ENCODE assay signal across 18 cellular contexts in genomic region chr11:133529807-133530500, GRCh38. TPM values are rescaled to one million over a fixed set of nuclear protein-coding genes. Genes with fewer than 3 reads are reported as not detected.
DNase-seq lines count a peak whose midpoint lies in the region; ATAC-seq and TF ChIP-seq lines count a peak whose summit lies in the region.
"Had no signal": no experiment of that assay in that cellular context is flagged by ENCODE, and none has a peak within 500 bp of the region (broad histone marks: within the 10 kb centered on the region; RNA-seq: fewer than 3 reads in every experiment).

No MANE protein-coding gene starts in this region.

- H3K36me3 ChIP-seq in GM23338 (ENCODE audit: insufficient read depth) (no peaks in the 10 kb centered on the region), mesendoderm (ENCODE audit: control insufficient read depth, insufficient read depth, low read length) (no peaks in the 10 kb centered on the region), psoas muscle (ENCODE audit: insufficient read depth in 1 of 2, low read depth in 1 of 2) (no peaks in the 10 kb centered on the region)

- no peak overlapping the region for H2AK5ac ChIP-seq in mesendoderm (ENCODE audit: low read length)

- H3K4me2 ChIP-seq in GM23338 = peak overlapping the region; percentile 71
- peak overlapping the region; percentile 22 for H3K4me2 ChIP-seq in mesendoderm (ENCODE audit: low read length)
- H3K4me2 ChIP-seq: A549 had no signal

- H3K4me3 ChIP-seq in GM23338 (peak overlapping the region; percentile 80), dorsolateral prefrontal cortex (peak overlapping the region in 58 of 59 donors; percentile 21 to 72 (median 52)), mesendoderm (ENCODE audit: low read length) (no peak overlapping the region), psoas muscle (no peak overlapping the region)
- H3K4me3 ChIP-seq: A549 had no signal

- H3K79me2 ChIP-seq in GM23338 (replicated peaks; ENCODE audit: insufficient read depth) (peaks cover 40% of the 10 kb centered on the region), mesendoderm (ENCODE audit: control insufficient read depth, insufficient read depth, low read length) (no peaks in the 10 kb centered on the region)

- no peak overlapping the region for H2BK5ac ChIP-seq in mesendoderm (ENCODE audit: low read length)

- H3K4me1 Mint-ChIP-seq in GM23338 = peaks cover 61% of the 10 kb centered on the region

- peaks cover 11% of the 10 kb centered on the region for H3K27me3 Mint-ChIP-seq in GM23338 (ENCODE audit: insufficient read depth, low read depth, poor library complexity)

- intact Hi-C loops in dorsolateral prefrontal cortex (cut with DNase I) = loop anchor here in 1 of 2 donors (5.0 kb wide), 1 partner anchor 287 kb away; no protein-coding TSS in a partner anchor
- intact Hi-C loops in psoas muscle (cut with DNase I) = no loop called here

- peaks cover 10% of the 10 kb centered on the region for H3K36me3 Mint-ChIP-seq in GM23338 (ENCODE audit: low read depth)

- H3K4ac ChIP-seq in mesendoderm (ENCODE audit: low read depth, low read length) = no peak overlapping the region

- no peaks in the 10 kb centered on the region for H3K9me3 ChIP-seq in psoas muscle
- H3K9me3 ChIP-seq: A549 had no signal

- no peak overlapping the region for H3K23ac ChIP-seq in mesendoderm (ENCODE audit: low read length)

- no CpG with 5 or more reads among the region's 18 CpGs for WGBS in mesendoderm (ENCODE audit: extremely low coverage, insufficient coverage, low lambda C conversion rate)
- 19 to 22% (median 20%) methylated on average over 18 of the region's 18 CpGs for WGBS in psoas muscle, 3 donors

- TF ChIP-seq CTCF in GM23338 (conservative IDR thresholded peaks at IDR 0.05; ENCODE audit: low read depth in 2 of 2) = no peak; a peak in 1 of 4 replicates
- TF ChIP-seq CTCF in dorsolateral prefrontal cortex (IDR thresholded peaks at IDR 0.05 in 54 of 56, conservative IDR thresholded peaks at IDR 0.05 in 2 of 56; ENCODE audit: low read depth in 1 of 56, partially characterized antibody in 56 of 56) = no peak
- TF ChIP-seq CTCF in psoas muscle (IDR thresholded peaks at IDR 0.05) = no peak

- no peaks in the 10 kb centered on the region; the same call in 2 of the 3 replicates for H3K9me3 Mint-ChIP-seq in GM23338
- H3K9me3 Mint-ChIP-seq: CD4-positive, alpha-beta T cell had no signal

- H3K27me3 ChIP-seq in GM23338 (ENCODE audit: insufficient read depth) = peaks cover 17% of the 10 kb centered on the region; the same call in 1 of the 2 replicates
- peaks cover 0 to 77% (median 21%) of the 10 kb centered on the region in 45 donors for H3K27me3 ChIP-seq in dorsolateral prefrontal cortex
- no peaks in the 10 kb centered on the region for H3K27me3 ChIP-seq in mesendoderm (ENCODE audit: insufficient read depth, low read length, poor library complexity)
- H3K27me3 ChIP-seq in psoas muscle (ENCODE audit: insufficient read depth in 3 of 3, low read length in 2 of 3) = peaks cover 3 to 63% (median 24%) of the 10 kb centered on the region in 3 donors

- ATAC-seq in GM23338 (peak; percentile 53), HG02571 (IDR thresholded peaks at IDR 0.05; ENCODE audit: unreplicated experiment) (no peak), psoas muscle (no peak)
- ATAC-seq: A549 had no signal

- peak overlapping the region; percentile 22 for H3K56ac ChIP-seq in mesendoderm (ENCODE audit: low read length)

- no peak overlapping the region for H3K9ac ChIP-seq in mesendoderm (ENCODE audit: low read length)

- no peak overlapping the region for H3K18ac ChIP-seq in mesendoderm (ENCODE audit: low read length)

- DNase-seq in GM23338 (ENCODE audit: low spot score) = peak; percentile 71
- DNase-seq in MV-4-11 (lab: John Stamatoyannopoulos, UW) = peak; percentile 79
- DNase-seq in dorsolateral prefrontal cortex = no peak
- DNase-seq in mesendoderm = peak; percentile 25
- DNase-seq in psoas muscle = no peak
- DNase-seq in NCI-H524 (lab: John Stamatoyannopoulos, UW) = no peak
- no peak for DNase-seq in medulla oblongata (ENCODE audit: extremely low spot score)
- DNase-seq: CD4-positive, alpha-beta T cell; DMS79; GF-D8; NCI-H1092 treated with DMSO at 0.1 percent for 48 hours; NCI-H1694 treated with DMSO at 0.1 percent for 48 hours; NCI-H774; SIG-M5 had no signal

- H3K79me1 ChIP-seq in mesendoderm (ENCODE audit: low read length) = no peaks in the 10 kb centered on the region

- peaks cover 10% of the 10 kb centered on the region for H3K9me2 ChIP-seq in GM23338 (ENCODE audit: insufficient read depth)

- H2BK15ac ChIP-seq in mesendoderm (replicated peaks; ENCODE audit: low read depth) = no peak overlapping the region

- H2AFZ ChIP-seq in GM23338 = no peak overlapping the region

- peaks cover 42% of the 10 kb centered on the region for H3K4me1 ChIP-seq in GM23338 (ENCODE audit: insufficient read depth)
- peaks cover 10% of the 10 kb centered on the region for H3K4me1 ChIP-seq in mesendoderm (ENCODE audit: control insufficient read depth, low read depth, low read length)
- H3K4me1 ChIP-seq in psoas muscle = no peaks in the 10 kb centered on the region
- H3K4me1 ChIP-seq: A549 had no signal

- H3K4me3 Mint-ChIP-seq in GM23338 = peak overlapping the region; percentile 91
- H3K4me3 Mint-ChIP-seq: CD4-positive, alpha-beta T cell had no signal

- no peak overlapping the region; the same call in 1 of the 2 replicates for H3K27ac Mint-ChIP-seq in GM23338
- H3K27ac Mint-ChIP-seq: CD4-positive, alpha-beta T cell had no signal

- H4K5ac ChIP-seq in mesendoderm (ENCODE audit: low read length) = no peak overlapping the region

- H4K8ac ChIP-seq in mesendoderm (ENCODE audit: low read depth, low read length) = no peak overlapping the region

- H2BK120ac ChIP-seq in mesendoderm (ENCODE audit: low read depth, low read length) = no peak overlapping the region

- peak overlapping the region; percentile 78 for H3K27ac ChIP-seq in GM23338 (ENCODE audit: low read depth)
- peak overlapping the region in 43 of 59 donors; percentile 0 to 88 (median 79) for H3K27ac ChIP-seq in dorsolateral prefrontal cortex
- H3K27ac ChIP-seq in mesendoderm (ENCODE audit: low read depth, low read length) = no peak overlapping the region
- H3K27ac ChIP-seq in psoas muscle = no peak overlapping the region
- H3K27ac ChIP-seq: A549 had no signal

- H3F3A ChIP-seq in GM23338 (replicated peaks; ENCODE audit: low read depth) = peaks cover 10% of the 10 kb centered on the region; the same call in 1 of the 2 replicates

- no peaks in the 10 kb centered on the region for H4K20me1 ChIP-seq in GM23338 (replicated peaks; ENCODE audit: insufficient read depth)

TF ChIP-seq in GM23338, 12 proteins besides CTCF, POLR2A, EP300 and RAD21 (continues in another document):
- TF ChIP-seq ETS1 (IDR thresholded peaks at IDR 0.05) = no peak

RNA-seq across cellular contexts. Expression of gene OPCML, which starts 2.3 kb away (rescaled TPM):
- 2.4 and 4.4 TPM in 2 replicates for total RNA-seq in GM23338 (2014; rRNA removed; shearing (Covaris generic))
- polyA plus RNA-seq in GM23338 (2016; fragmentation: Nextera tagmentation; extraction: Ambion mirVana) (0.68 and 1.2 TPM in 2 replicates), psoas muscle (under 1 TPM in 2 of 3 donors, not detected in 1; 0.01 to 0.80 TPM)
- total RNA-seq in dorsolateral prefrontal cortex (100 to 1,000 TPM in 119 of 120 experiments, 10 to 100 TPM in 1; 75.9 to 296 (median 202) TPM), psoas muscle (under 1 TPM in 1 of 4 donors, not detected in 3; 0.07 TPM)
- polyA plus RNA-seq in mesendoderm (2013, experiment 1 of 2) = 0.76 TPM
- polyA plus RNA-seq in mesendoderm (2013, experiment 2 of 2) = 1.7 TPM
- total RNA-seq: CD4-positive, alpha-beta T cell; HT-29; RPMI7951 had no signal
- polyA plus RNA-seq: A549 had no signal

Comparison
In these comparisons a context has a peak if more than half of its experiments do, and no peak if none do; other contexts are left out.
1. DNase-seq: peak in GM23338 (single experiment), MV-4-11 (single experiment) and mesendoderm (single experiment); none in dorsolateral prefrontal cortex (0 of 10), psoas muscle (0 of 2), NCI-H524 (0 of 2) and medulla oblongata (single experiment).
2. H3K27ac ChIP-seq: peak in GM23338 (single experiment) and dorsolateral prefrontal cortex (43 of 59); none in mesendoderm (single experiment) and psoas muscle (single experiment).
3. H3K4me3 ChIP-seq: peak in GM23338 (single experiment) and dorsolateral prefrontal cortex (58 of 59); none in mesendoderm (single experiment) and psoas muscle (single experiment).
4. RNA of gene OPCML, which starts 2.3 kb away (total RNA-seq): 75.9 to 296 TPM in dorsolateral prefrontal cortex; 2.4 to 4.4 TPM in GM23338 and 0.07 TPM in psoas muscle; every median in the first group is over 10 times any median in the second.